In genomic region chr9:133659566-133659965, GRCh38 we compare ENCODE assay signal across 1 cellular context.
TF ChIP-seq lines count a peak whose summit lies in the region.

No MANE protein-coding gene starts in this region.

TF ChIP-seq in SK-N-SH, 30 proteins besides CTCF, POLR2A, EP300 and RAD21 (continued from another document):
- TF ChIP-seq REST (IDR thresholded peaks at IDR 0.05; ENCODE audit: low read depth, low read length) = no peak
- TF ChIP-seq RFX5 (IDR thresholded peaks at IDR 0.05; ENCODE audit: low read length) = no peak
TF ChIP-seq in SK-N-SH: peak in this region for 0.
